In the genomic region with DNA sequence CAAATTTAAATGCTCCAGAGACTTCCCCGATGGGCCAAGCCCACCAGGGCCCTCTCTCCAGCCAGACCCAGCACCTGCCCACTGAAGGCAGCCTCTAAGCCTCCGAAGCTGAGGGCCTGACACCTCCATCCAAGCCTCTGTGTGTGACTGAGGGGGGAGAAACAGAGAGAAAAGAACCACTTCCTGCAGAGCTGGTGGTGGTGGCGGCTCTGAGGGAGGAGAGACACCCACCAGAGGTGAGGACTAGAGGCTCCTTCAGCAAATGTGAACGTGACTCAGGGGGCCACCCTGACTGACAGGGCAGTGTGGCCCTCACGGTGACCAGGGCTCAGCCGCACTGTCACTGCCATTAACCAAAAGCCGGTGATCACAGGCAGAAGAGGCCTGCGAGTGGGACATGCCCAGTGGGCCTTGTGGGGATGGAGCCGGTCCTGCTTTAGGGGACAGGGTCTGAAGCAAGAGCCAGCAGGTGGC, we compare ENCODE assay signal across 8 cellular contexts. TPM values are rescaled to one million over a fixed set of nuclear protein-coding genes. Genes with fewer than 3 reads are reported as not detected.
DNase-seq lines count a peak whose midpoint lies in the region; ATAC-seq and TF ChIP-seq lines count a peak whose summit lies in the region.

No MANE protein-coding gene starts in this region.

- peak overlapping the region; percentile 96 for H3K27ac Mint-ChIP-seq in activated CD4-positive, alpha-beta T cell treated with anti-CD3 and anti-CD28 coated beads, Interleukin-2, amount 10 ng/mL, durations not matched to agents 7 days and 5 days
- peak overlapping the region; percentile 92 to 97 (median 97) for H3K27ac Mint-ChIP-seq in naive thymus-derived CD4-positive, alpha-beta T cell

- peaks cover 30% of the 10 kb centered on the region for H3K36me3 Mint-ChIP-seq in activated CD4-positive, alpha-beta T cell treated with anti-CD3 and anti-CD28 coated beads, Interleukin-2, amount 10 ng/mL, durations not matched to agents 7 days and 5 days (ENCODE audit: low read depth)
- H3K36me3 Mint-ChIP-seq in naive thymus-derived CD4-positive, alpha-beta T cell: peaks cover 0 to 33% (median 0%) of the 10 kb centered on the region in 5 donors

- H3K4me3 ChIP-seq in naive thymus-derived CD4-positive, alpha-beta T cell (ENCODE audit: low read length): peak overlapping the region; percentile 21
- no peak overlapping the region for H3K4me3 ChIP-seq in vagina

- no peaks in the 10 kb centered on the region for H3K27me3 ChIP-seq in naive thymus-derived CD4-positive, alpha-beta T cell (ENCODE audit: control insufficient read depth in 2 of 2, insufficient read depth in 2 of 2, low read length in 2 of 2)
- H3K27me3 ChIP-seq in vagina: no peaks in the 10 kb centered on the region

- CTCF ChIA-PET in activated CD4-positive, alpha-beta T cell treated with anti-CD3 and anti-CD28 coated beads, Interleukin-2, amount 10 ng/mL, durations not matched to agents 7 days and 5 days (lab: Charles Lee): interaction anchor here (1.3 to 3.8 kb wide), 9 partner anchors 10 to 101 kb away, joined by 4 to 29 read pairs (median 7); no protein-coding TSS in a partner anchor
- CTCF ChIA-PET in naive thymus-derived CD4-positive, alpha-beta T cell (lab: Charles Lee): interaction anchor here (0.7 to 3.8 kb wide), 5 partner anchors 9 to 157 kb away, joined by 3 to 29 read pairs (median 5); a partner anchor contains a TSS

- no peak for TF ChIP-seq CTCF in vagina (IDR thresholded peaks at IDR 0.05)

- peak overlapping the region; percentile 58 for H3K4me3 Mint-ChIP-seq in activated CD4-positive, alpha-beta T cell treated with anti-CD3 and anti-CD28 coated beads, Interleukin-2, amount 10 ng/mL, durations not matched to agents 7 days and 5 days
- H3K4me3 Mint-ChIP-seq in naive thymus-derived CD4-positive, alpha-beta T cell: peak overlapping the region; percentile 65 to 87 (median 76)

- POLR2A ChIA-PET in activated CD4-positive, alpha-beta T cell treated with anti-CD3 and anti-CD28 coated beads, Interleukin-2, amount 10 ng/mL, durations not matched to agents 7 days and 5 days (lab: Charles Lee): interaction anchor here (2.0 kb wide), 1 partner anchor 9 kb away, joined by 7 read pairs; no protein-coding TSS in a partner anchor
- POLR2A ChIA-PET in naive thymus-derived CD4-positive, alpha-beta T cell (lab: Charles Lee): interaction anchor here (0.9 to 19.7 kb wide), 17 partner anchors 8 to 100 kb away, joined by 3 to 233 read pairs (median 6); a partner anchor contains a TSS

- no peaks in the 10 kb centered on the region for H3K9me3 ChIP-seq in naive thymus-derived CD4-positive, alpha-beta T cell (ENCODE audit: control insufficient read depth in 2 of 3, low read length in 3 of 3)
- no peaks in the 10 kb centered on the region for H3K9me3 ChIP-seq in vagina

- no peaks in the 10 kb centered on the region for H3K9me3 Mint-ChIP-seq in activated CD4-positive, alpha-beta T cell treated with anti-CD3 and anti-CD28 coated beads, Interleukin-2, amount 10 ng/mL, durations not matched to agents 7 days and 5 days
- no peaks in the 10 kb centered on the region for H3K9me3 Mint-ChIP-seq in naive thymus-derived CD4-positive, alpha-beta T cell

- peaks cover 41 to 81% of the 10 kb centered on the region in 2 donors for H3K4me1 ChIP-seq in naive thymus-derived CD4-positive, alpha-beta T cell (ENCODE audit: control insufficient read depth in 2 of 2, insufficient read depth in 2 of 2, low read length in 2 of 2)
- H3K4me1 ChIP-seq in vagina: no peaks in the 10 kb centered on the region

- intact Hi-C loops in naive thymus-derived CD4-positive, alpha-beta T cell (cut with micrococcal nuclease): loop anchor here (1.0 to 2.0 kb wide), 2 partner anchors 10 to 44 kb away; no protein-coding TSS in a partner anchor
- intact Hi-C loops in vagina (cut with DNase I): no loop called here

- DNase-seq in activated CD4-positive, alpha-beta T cell treated with anti-CD3 and anti-CD28 coated beads, Interleukin-2, amount 10 ng/mL, durations not matched to agents 7 days and 5 days: peak; percentile 77
- peak in 8 of 9 donors; percentile 56 to 78 (median 71) for DNase-seq in naive thymus-derived CD4-positive, alpha-beta T cell
- no peak for DNase-seq in pons (ENCODE audit: low spot score)
- no peak for DNase-seq in DMS79 (lab: John Stamatoyannopoulos, UW)
- no peak for DNase-seq in vagina (ENCODE audit: extremely low spot score in 2 of 2)

- H3K27ac ChIP-seq in naive thymus-derived CD4-positive, alpha-beta T cell (ENCODE audit: low read depth, low read length): peak overlapping the region; percentile 76
- no peak overlapping the region for H3K27ac ChIP-seq in vagina

- no peak for TF ChIP-seq POLR2A in vagina (IDR thresholded peaks at IDR 0.05)

- H3K36me3 ChIP-seq in naive thymus-derived CD4-positive, alpha-beta T cell (ENCODE audit: control insufficient read depth in 2 of 3, insufficient read depth in 3 of 3, low read length in 3 of 3): no peaks in the 10 kb centered on the region
- no peaks in the 10 kb centered on the region for H3K36me3 ChIP-seq in vagina

- H3K4me1 Mint-ChIP-seq in activated CD4-positive, alpha-beta T cell treated with anti-CD3 and anti-CD28 coated beads, Interleukin-2, amount 10 ng/mL, durations not matched to agents 7 days and 5 days: peaks cover 92% of the 10 kb centered on the region
- peaks cover 69 to 99% (median 91%) of the 10 kb centered on the region in 7 donors for H3K4me1 Mint-ChIP-seq in naive thymus-derived CD4-positive, alpha-beta T cell

- ATAC-seq in GM18907 (IDR thresholded peaks at IDR 0.05; ENCODE audit: unreplicated experiment) (peak; percentile 75), HG03025 (IDR thresholded peaks at IDR 0.05; ENCODE audit: low FRiP score, unreplicated experiment) (peak; percentile 72), HG02970 (IDR thresholded peaks at IDR 0.05; ENCODE audit: low FRiP score, unreplicated experiment) (no peak)
- peak; percentile 96 for ATAC-seq in naive thymus-derived CD4-positive, alpha-beta T cell

- no peaks in the 10 kb centered on the region for H3K27me3 Mint-ChIP-seq in activated CD4-positive, alpha-beta T cell treated with anti-CD3 and anti-CD28 coated beads, Interleukin-2, amount 10 ng/mL, durations not matched to agents 7 days and 5 days
- peaks cover 0 to 4% (median 0%) of the 10 kb centered on the region in 5 donors for H3K27me3 Mint-ChIP-seq in naive thymus-derived CD4-positive, alpha-beta T cell

RNA-seq across cellular contexts. Expression of a gene that starts 31.0 kb away (rescaled TPM):
- 100 to 1,000 TPM; 379 to 405 TPM for total RNA-seq in activated CD4-positive, alpha-beta T cell treated with anti-CD3 and anti-CD28 coated beads, Interleukin-2, amount 10 ng/mL, durations not matched to agents 7 days and 5 days
- 100 to 1,000 TPM; 180 to 399 (median 224) TPM for total RNA-seq in naive thymus-derived CD4-positive, alpha-beta T cell
- polyA plus RNA-seq in naive thymus-derived CD4-positive, alpha-beta T cell: 100 to 1,000 TPM; 217 to 371 TPM
- total RNA-seq in vagina: 0.98 TPM

Comparison
In these comparisons a context has a peak if more than half of its experiments do, and no peak if none do; other contexts are left out.
1. DNase-seq: peak in activated CD4-positive, alpha-beta T cell treated with anti-CD3 and anti-CD28 coated beads, Interleukin-2, amount 10 ng/mL, durations not matched to agents 7 days and 5 days (single experiment) and naive thymus-derived CD4-positive, alpha-beta T cell (8 of 9); none in pons (single experiment), DMS79 (single experiment) and vagina (0 of 2).
2. RNA of a gene that starts 31.0 kb away (total RNA-seq): 379 to 405 TPM in activated CD4-positive, alpha-beta T cell treated with anti-CD3 and anti-CD28 coated beads, Interleukin-2, amount 10 ng/mL, durations not matched to agents 7 days and 5 days and 180 to 399 TPM in naive thymus-derived CD4-positive, alpha-beta T cell; 0.98 TPM in vagina (single experiment); every median in the first group is over 10 times any median in the second.